In the genomic region with DNA sequence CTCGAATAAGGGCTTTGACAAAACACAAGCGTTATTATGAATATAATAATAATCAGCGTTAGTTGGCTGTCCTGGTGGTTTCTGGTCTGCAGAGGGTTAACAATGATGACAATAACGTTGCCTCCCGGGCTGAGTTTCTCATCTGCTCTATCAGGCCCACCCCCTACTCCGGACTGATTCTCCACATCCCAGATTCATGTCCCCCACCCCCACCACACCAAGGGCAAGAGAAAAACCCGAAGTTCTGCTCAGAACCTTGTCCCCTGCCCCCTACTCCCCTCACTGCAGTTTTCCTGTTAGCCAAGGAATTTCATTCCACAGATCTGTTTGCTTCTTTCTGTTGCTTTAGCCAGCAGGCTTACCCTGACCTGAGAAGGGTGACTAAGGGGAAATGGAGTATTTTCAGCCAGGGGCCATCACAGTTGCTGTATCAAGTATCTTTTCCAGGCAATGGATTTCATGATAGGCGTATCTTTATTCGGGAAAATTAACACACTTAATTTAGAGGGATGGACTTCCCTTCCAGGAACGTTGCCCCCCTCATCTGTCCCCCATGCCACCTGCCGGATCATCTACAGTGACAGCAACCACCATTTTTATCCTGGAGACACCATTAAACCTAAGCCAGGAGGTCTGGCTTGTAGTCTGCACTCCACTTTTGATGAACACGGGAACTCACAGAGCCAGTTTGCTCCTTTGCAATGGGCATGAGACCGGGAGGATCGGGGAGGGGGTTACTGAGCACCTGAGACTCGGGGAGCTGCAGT, we compare ENCODE assay signal across 24 cellular contexts. TPM values are rescaled to one million over a fixed set of nuclear protein-coding genes. Genes with fewer than 3 reads are reported as not detected.
"Had no signal": no experiment of that assay in that cellular context is flagged by ENCODE, and none has a peak within 500 bp of the region (broad histone marks: within the 10 kb centered on the region; RNA-seq: fewer than 3 reads in every experiment).

No MANE protein-coding gene starts in this region.

- DNase-seq: activated CD4-positive, alpha-beta T cell treated with anti-CD3 and anti-CD28 coated beads for 1 hour; activated CD8-positive, alpha-beta memory T cell treated with anti-CD3 and anti-CD28 coated beads for 24 hours; activated CD8-positive, alpha-beta memory T cell treated with anti-CD3 and anti-CD28 coated beads, Interleukin-2, amount 50 U/mL, for 48 hours; activated effector memory CD4-positive, alpha-beta T cell treated with Interleukin-2 at 50 U/mL for 16 hours; activated naive CD4-positive, alpha-beta T cell treated with anti-CD3 and anti-CD28 coated beads, Interleukin-2, amount 10 ng/mL, durations not matched to agents 7 days and 5 days; activated naive CD8-positive, alpha-beta T cell treated with anti-CD3 and anti-CD28 coated beads, Interleukin-2, amount 50 U/mL, for 24 hours; activated T-cell treated with anti-CD3 and anti-CD28 coated beads, Interleukin-2, amount 50 U/mL, for 48 hours; anterior cingulate cortex; brain microvascular endothelial cell; erythroblast; foreskin melanocyte; head of caudate nucleus; immature natural killer cell; mesenchymal stem cell; stimulated activated naive CD8-positive, alpha-beta T cell treated with anti-CD3 and anti-CD28 coated beads, Interleukin-15, Interleukin-2, amounts not matched to agents 100 U/mL and 50 U/mL, for 24 hours; substantia nigra had no signal

- FAIRE-seq: endometrium had no signal

- H3K27ac ChIP-seq: brain microvascular endothelial cell, coronary artery, tibial nerve, vagina had no signal

- H3K9me3 ChIP-seq: vagina had no signal

- H3K4me1 ChIP-seq: tibial nerve, vagina had no signal

- H3K4me1 Mint-ChIP-seq: activated naive CD4-positive, alpha-beta T cell treated with anti-CD3 and anti-CD28 coated beads, Interleukin-2, amount 10 ng/mL, durations not matched to agents 7 days and 5 days; activated naive CD8-positive, alpha-beta T cell treated with anti-CD3 and anti-CD28 coated beads, Interleukin-2, amount 50 U/mL, for 24 hours; central memory CD8-positive, alpha-beta T cell; immature natural killer cell had no signal

- ATAC-seq: activated naive CD8-positive, alpha-beta T cell treated with anti-CD3 and anti-CD28 coated beads, Interleukin-2, amount 50 U/mL, for 24 hours; natural killer cell treated with Interleukin-12 subunit alpha and Interleukin-12 subunit beta and Interleukin-15 and Interleukin-18, amount 100 ng/mL, for 72 hours; stimulated activated naive CD8-positive, alpha-beta T cell treated with anti-CD3 and anti-CD28 coated beads, Interleukin-15, Interleukin-2, amounts not matched to agents 100 U/mL and 50 U/mL, for 24 hours had no signal

- H3K4me3 Mint-ChIP-seq: activated naive CD4-positive, alpha-beta T cell treated with anti-CD3 and anti-CD28 coated beads, Interleukin-2, amount 10 ng/mL, durations not matched to agents 7 days and 5 days; activated naive CD8-positive, alpha-beta T cell treated with anti-CD3 and anti-CD28 coated beads, Interleukin-2, amount 50 U/mL, for 24 hours; central memory CD8-positive, alpha-beta T cell; natural killer cell treated with Interleukin-12 subunit alpha and Interleukin-12 subunit beta and Interleukin-15 and Interleukin-18, amount 100 ng/mL, for 72 hours had no signal

- H3K4me3 ChIP-seq: coronary artery, tibial nerve, vagina had no signal

- H3K36me3 ChIP-seq: brain microvascular endothelial cell, tibial nerve, vagina had no signal

- H3K27ac Mint-ChIP-seq: activated naive CD4-positive, alpha-beta T cell treated with anti-CD3 and anti-CD28 coated beads, Interleukin-2, amount 10 ng/mL, durations not matched to agents 7 days and 5 days; activated naive CD8-positive, alpha-beta T cell treated with anti-CD3 and anti-CD28 coated beads, Interleukin-2, amount 50 U/mL, for 24 hours; immature natural killer cell; natural killer cell treated with Interleukin-12 subunit alpha and Interleukin-12 subunit beta and Interleukin-15 and Interleukin-18, amount 100 ng/mL, for 72 hours had no signal

- H3K36me3 Mint-ChIP-seq: activated naive CD4-positive, alpha-beta T cell treated with anti-CD3 and anti-CD28 coated beads, Interleukin-2, amount 10 ng/mL, durations not matched to agents 7 days and 5 days; immature natural killer cell; natural killer cell treated with Interleukin-12 subunit alpha and Interleukin-12 subunit beta and Interleukin-15 and Interleukin-18, amount 100 ng/mL, for 72 hours had no signal

- H3K27me3 ChIP-seq: vagina had no signal

- H3K9me3 Mint-ChIP-seq: activated naive CD4-positive, alpha-beta T cell treated with anti-CD3 and anti-CD28 coated beads, Interleukin-2, amount 10 ng/mL, durations not matched to agents 7 days and 5 days; activated naive CD8-positive, alpha-beta T cell treated with anti-CD3 and anti-CD28 coated beads, Interleukin-2, amount 50 U/mL, for 24 hours; central memory CD8-positive, alpha-beta T cell; immature natural killer cell; natural killer cell treated with Interleukin-12 subunit alpha and Interleukin-12 subunit beta and Interleukin-15 and Interleukin-18, amount 100 ng/mL, for 72 hours had no signal

RNA-seq across cellular contexts. Expression of gene ALOX15, which starts 23.7 kb away (rescaled TPM):
- total RNA-seq: natural killer cell treated with Interleukin-12 subunit alpha and Interleukin-12 subunit beta and Interleukin-15 and Interleukin-18, amount 100 ng/mL, for 72 hours; posterior vena cava; T-helper 1 cell treated with Interleukin-12 subunit alpha and Interleukin-12 subunit beta and Interleukin-4 antibody, amounts not matched to agents 30 ng/mL and 1 ng/mL, for 36 hours; tibial nerve; vagina had no signal
- polyA plus RNA-seq: immature natural killer cell had no signal

RNA-seq across cellular contexts. Expression of gene SMTNL2, which starts 33.4 kb away (rescaled TPM):
- total RNA-seq: natural killer cell treated with Interleukin-12 subunit alpha and Interleukin-12 subunit beta and Interleukin-15 and Interleukin-18, amount 100 ng/mL, for 72 hours; T-helper 1 cell treated with Interleukin-12 subunit alpha and Interleukin-12 subunit beta and Interleukin-4 antibody, amounts not matched to agents 30 ng/mL and 1 ng/mL, for 36 hours had no signal
- polyA plus RNA-seq: immature natural killer cell had no signal

RNA-seq across cellular contexts. Expression of gene GGT6, which starts 57.4 kb away (rescaled TPM):
- total RNA-seq: natural killer cell treated with Interleukin-12 subunit alpha and Interleukin-12 subunit beta and Interleukin-15 and Interleukin-18, amount 100 ng/mL, for 72 hours; posterior vena cava; T-helper 1 cell treated with Interleukin-12 subunit alpha and Interleukin-12 subunit beta and Interleukin-4 antibody, amounts not matched to agents 30 ng/mL and 1 ng/mL, for 36 hours; tibial nerve had no signal
- polyA plus RNA-seq: immature natural killer cell had no signal
